ENCODE assay signal across 22 cellular contexts in genomic region chr9:90891656-90892055, GRCh38.
"Had no signal": no experiment of that assay in that cellular context is flagged by ENCODE, and none has a peak within 500 bp of the region (broad histone marks: within the 10 kb centered on the region; RNA-seq: fewer than 3 reads in every experiment).

No MANE protein-coding gene starts in this region.

- H3K27ac Mint-ChIP-seq: activated naive CD8-positive, alpha-beta T cell; effector memory CD8-positive, alpha-beta T cell; mesothelial cell of epicardium; nephron progenitor cell had no signal

- H3K36me3 ChIP-seq: cardiac muscle cell, tibial artery had no signal

- H3K27me3 ChIP-seq: cardiac muscle cell, foreskin keratinocyte, spleen had no signal

- H3K9me3 Mint-ChIP-seq: effector memory CD8-positive, alpha-beta T cell; mesothelial cell of epicardium; nephron progenitor cell had no signal

- ATAC-seq: effector memory CD8-positive, alpha-beta T cell; foreskin keratinocyte; left colon; lower lobe of right lung had no signal

- H3K4me3 ChIP-seq: cardiac muscle cell, lower lobe of right lung, spleen, tibial artery had no signal

- H3K27ac ChIP-seq: cardiac muscle cell, foreskin keratinocyte, lower lobe of right lung, spleen, tibial artery, VCaP had no signal

- H3K9me3 ChIP-seq: lower lobe of right lung, spleen, tibial artery had no signal

- H3K4me1 ChIP-seq: foreskin keratinocyte, lower lobe of right lung, spleen, tibial artery had no signal

- H3K4me3 Mint-ChIP-seq: activated naive CD8-positive, alpha-beta T cell; effector memory CD8-positive, alpha-beta T cell; mesothelial cell of epicardium; nephron progenitor cell had no signal

- DNase-seq: activated CD4-positive, alpha-beta T cell treated with anti-CD3 and anti-CD28 coated beads for 1 hour; amygdala; dermis blood vessel endothelial cell; effector memory CD8-positive, alpha-beta T cell; foreskin keratinocyte; hypothalamus; islet precursor cell; left colon; lower lobe of right lung; nephron progenitor cell; nucleus accumbens; posterior cingulate gyrus; spleen; stimulated activated CD4-positive, alpha-beta T cell treated with anti-CD3 and anti-CD28 coated beads, Interleukin-4, amount 100 ng/mL, for 4 hours; stimulated activated naive CD4-positive, alpha-beta T cell; substantia nigra; T-helper 2 cell; tibial artery had no signal

- H3K36me3 Mint-ChIP-seq: activated naive CD8-positive, alpha-beta T cell; mesothelial cell of epicardium had no signal

- H3K27me3 Mint-ChIP-seq: activated naive CD8-positive, alpha-beta T cell had no signal
